Comparison of ENCODE assay signal across 17 cellular contexts in genomic region chr17:61161615-61162134, GRCh38.
"Had no signal": no experiment of that assay in that cellular context is flagged by ENCODE, and none has a peak within 500 bp of the region (broad histone marks: within the 10 kb centered on the region; RNA-seq: fewer than 3 reads in every experiment).

No MANE protein-coding gene starts in this region.

- ATAC-seq: activated T-cell treated with anti-CD3 and anti-CD28 coated beads, Interleukin-2, amount 50 U/mL, for 72 hours; gastroesophageal sphincter; left cardiac atrium; mucosa of descending colon; naive thymus-derived CD8-positive, alpha-beta T cell; psoas muscle had no signal

- H3K27me3 Mint-ChIP-seq: naive thymus-derived CD8-positive, alpha-beta T cell; stimulated activated naive CD8-positive, alpha-beta T cell treated with anti-CD3 and anti-CD28 coated beads, Interleukin-15, Interleukin-2, amounts not matched to agents 100 ng/mL and 50 ng/mL, for 24 hours had no signal

- H3K27ac ChIP-seq: coronary artery, gastroesophageal sphincter, psoas muscle, sigmoid colon had no signal

- DNase-seq: activated CD4-positive, alpha-beta T cell treated with anti-CD3 and anti-CD28 coated beads for 1 hour; activated CD4-positive, alpha-beta T cell treated with anti-CD3 and anti-CD28 coated beads, Interleukin-2, amount 50 U/mL, for 48 hours; activated gamma-delta T cell treated with Interleukin-2 at 50 U/mL for 16 hours; activated T-cell treated with anti-CD3 and anti-CD28 coated beads, Interleukin-2, amount 50 U/mL, for 72 hours; central memory CD4-positive, alpha-beta T cell; effector CD8-positive, alpha-beta T cell; hippocampal formation; left cardiac atrium; mucosa of descending colon; naive thymus-derived CD8-positive, alpha-beta T cell; psoas muscle; sigmoid colon; stimulated activated CD4-positive, alpha-beta T cell treated with anti-CD3 and anti-CD28 coated beads, Interleukin-12 subunit alpha, Interleukin-12 subunit beta, amount 100 ng/mL, for 4 hours had no signal

- H3K27ac Mint-ChIP-seq: activated T-cell treated with anti-CD3 and anti-CD28 coated beads, Interleukin-2, amount 50 U/mL, for 72 hours; stimulated activated naive CD8-positive, alpha-beta T cell treated with anti-CD3 and anti-CD28 coated beads, Interleukin-15, Interleukin-2, amounts not matched to agents 100 ng/mL and 50 ng/mL, for 24 hours had no signal

- H3K4me3 ChIP-seq: coronary artery, gastroesophageal sphincter, lung, mucosa of descending colon, psoas muscle, sigmoid colon had no signal

- H3K36me3 ChIP-seq: gastroesophageal sphincter, sigmoid colon had no signal

- H3K4me3 Mint-ChIP-seq: activated T-cell treated with anti-CD3 and anti-CD28 coated beads, Interleukin-2, amount 50 U/mL, for 72 hours; stimulated activated naive CD8-positive, alpha-beta T cell treated with anti-CD3 and anti-CD28 coated beads, Interleukin-15, Interleukin-2, amounts not matched to agents 100 ng/mL and 50 ng/mL, for 24 hours had no signal

- H3K9me3 ChIP-seq: gastroesophageal sphincter, mucosa of descending colon, psoas muscle, sigmoid colon had no signal
